23 cellular contexts compared by ENCODE assay signal in the genomic region with DNA sequence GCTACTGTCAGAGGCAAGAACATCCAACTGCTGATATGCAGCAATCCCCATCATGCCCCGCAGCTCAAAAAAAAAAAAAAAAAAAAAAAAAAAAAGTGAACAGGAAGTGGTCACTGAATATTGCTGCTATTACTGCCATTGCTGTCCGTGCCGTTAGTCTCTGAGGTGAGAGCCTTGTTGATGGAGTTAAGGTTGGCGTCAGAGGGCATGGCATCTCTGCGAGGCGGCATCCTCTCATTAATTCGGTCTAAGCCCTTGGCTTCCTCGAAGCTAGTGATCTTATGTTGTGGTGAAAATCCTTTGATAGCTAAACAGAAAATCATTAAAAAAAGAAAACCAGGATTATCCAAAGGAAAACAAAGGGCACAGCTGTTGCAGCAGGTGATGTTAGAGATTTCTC.
"Had no signal": no experiment of that assay in that cellular context is flagged by ENCODE, and none has a peak within 500 bp of the region (broad histone marks: within the 10 kb centered on the region; RNA-seq: fewer than 3 reads in every experiment).

No MANE protein-coding gene starts in this region.

- H3K27me3 ChIP-seq: gastrocnemius medialis, upper lobe of left lung had no signal

- FAIRE-seq: bronchial epithelial cell, TTC549 had no signal

- DNase-seq: activated CD4-positive, alpha-beta memory T cell treated with anti-CD3 and anti-CD28 coated beads for 36 hours; activated CD4-positive, alpha-beta T cell treated with anti-CD3 and anti-CD28 coated beads for 36 hours; activated gamma-delta T cell treated with Interleukin-2 at 50 U/mL for 16 hours; activated T-cell treated with anti-CD3 and anti-CD28 coated beads for 4 hours; cerebellar nuclear complex; cortex of kidney; gastrocnemius medialis; head of caudate nucleus; kidney glomerular epithelial cell; left ventricle myocardium inferior; psoas muscle; stimulated activated CD4-positive, alpha-beta T cell treated with anti-CD3 and anti-CD28 coated beads, Interleukin-4, amount 100 ng/mL, for 4 hours; stimulated activated naive B cell treated with anti-CD40 and anti-IgM and Interleukin-4, amounts not matched to agents 10 μg/mL and 1 μg/mL and 100 μg/mL, for 72 hours; upper lobe of left lung had no signal

- H3K4me3 Mint-ChIP-seq: activated CD4-positive, alpha-beta memory T cell treated with anti-CD3 and anti-CD28 coated beads for 36 hours; activated CD4-positive, alpha-beta T cell treated with anti-CD3 and anti-CD28 coated beads for 36 hours; activated naive CD8-positive, alpha-beta T cell; activated T-helper 1 cell treated with anti-CD3 and anti-CD28 coated beads, Interleukin-12 subunit alpha, Interleukin-12 subunit beta, Interleukin-2, Interleukin-4 antibody, amounts not matched to agents 30 ng/mL and 10 ng/mL and 1 ng/mL, durations not matched to agents 14 hours and 24 hours and 36 hours; neural crest cell; stimulated activated naive B cell treated with anti-CD40 and anti-IgM and Interleukin-4, amounts not matched to agents 10 μg/mL and 1 μg/mL and 100 μg/mL, for 72 hours; T-helper 2 cell treated with Interferon-gamma antibody and Interleukin-4, amounts not matched to agents 5 μg/mL and 100 μg/mL, for 36 hours had no signal

- H3K9me3 ChIP-seq: gastrocnemius medialis, left ventricle myocardium inferior, psoas muscle, thoracic aorta, upper lobe of left lung had no signal

- H3K4me1 ChIP-seq: psoas muscle had no signal

- ATAC-seq: activated CD4-positive, alpha-beta T cell treated with anti-CD3 and anti-CD28 coated beads for 36 hours; esophagus mucosa; gastrocnemius medialis; psoas muscle; right cardiac atrium; stimulated activated naive B cell treated with anti-CD40 and anti-IgM and Interleukin-4, amounts not matched to agents 10 μg/mL and 1 μg/mL and 100 μg/mL, for 72 hours had no signal

- H3K36me3 ChIP-seq: thoracic aorta had no signal

- H3K27me3 Mint-ChIP-seq: activated CD4-positive, alpha-beta memory T cell treated with anti-CD3 and anti-CD28 coated beads for 36 hours; activated CD4-positive, alpha-beta T cell treated with anti-CD3 and anti-CD28 coated beads for 36 hours; activated naive CD8-positive, alpha-beta T cell; stimulated activated naive B cell treated with anti-CD40 and anti-IgM and Interleukin-4, amounts not matched to agents 10 μg/mL and 1 μg/mL and 100 μg/mL, for 72 hours had no signal

- H3K4me3 ChIP-seq: gastrocnemius medialis, left ventricle myocardium inferior, psoas muscle, thoracic aorta, upper lobe of left lung had no signal

- H3K9me3 Mint-ChIP-seq: activated CD4-positive, alpha-beta memory T cell treated with anti-CD3 and anti-CD28 coated beads for 36 hours; activated T-helper 1 cell treated with anti-CD3 and anti-CD28 coated beads, Interleukin-12 subunit alpha, Interleukin-12 subunit beta, Interleukin-2, Interleukin-4 antibody, amounts not matched to agents 30 ng/mL and 10 ng/mL and 1 ng/mL, durations not matched to agents 14 hours and 24 hours and 36 hours; neural crest cell; stimulated activated naive B cell treated with anti-CD40 and anti-IgM and Interleukin-4, amounts not matched to agents 10 μg/mL and 1 μg/mL and 100 μg/mL, for 72 hours; T-helper 2 cell treated with Interferon-gamma antibody and Interleukin-4, amounts not matched to agents 5 μg/mL and 100 μg/mL, for 36 hours had no signal

- H3K27ac Mint-ChIP-seq: activated CD4-positive, alpha-beta memory T cell treated with anti-CD3 and anti-CD28 coated beads for 36 hours; activated CD4-positive, alpha-beta T cell treated with anti-CD3 and anti-CD28 coated beads for 36 hours; activated naive CD8-positive, alpha-beta T cell; activated T-helper 1 cell treated with anti-CD3 and anti-CD28 coated beads, Interleukin-12 subunit alpha, Interleukin-12 subunit beta, Interleukin-2, Interleukin-4 antibody, amounts not matched to agents 30 ng/mL and 10 ng/mL and 1 ng/mL, durations not matched to agents 14 hours and 24 hours and 36 hours; stimulated activated naive B cell treated with anti-CD40 and anti-IgM and Interleukin-4, amounts not matched to agents 10 μg/mL and 1 μg/mL and 100 μg/mL, for 72 hours; T-helper 2 cell treated with Interferon-gamma antibody and Interleukin-4, amounts not matched to agents 5 μg/mL and 100 μg/mL, for 36 hours had no signal

- H3K27ac ChIP-seq: gastrocnemius medialis, left ventricle myocardium inferior, psoas muscle, thoracic aorta, upper lobe of left lung had no signal
